Comparison of ENCODE assay signal across 8 cellular contexts in genomic region chr19:12696366-12697335, GRCh38. TPM values are rescaled to one million over a fixed set of nuclear protein-coding genes. Genes with fewer than 3 reads are reported as not detected.
A peak's percentile ranks its signal among the peaks of the same experiment; 100 is the strongest.
DNase-seq lines count a peak whose midpoint lies in the region; ATAC-seq, FAIRE-seq and TF ChIP-seq lines count a peak whose summit lies in the region.

TSS of gene FBXW9 (minus strand) at chr19:12696631. CDS start at chr19:12696581, 50 bp downstream.

- CTCF ChIA-PET in AG04449 (lab: Yijun Ruan, JAX): interaction anchor here (1.0 to 4.1 kb wide), 9 partner anchors 15 to 151 kb away, joined by 3 to 17 read pairs (median 6); no protein-coding TSS in a partner anchor

- POLR2A ChIA-PET in AG04449 (lab: Yijun Ruan, JAX): interaction anchor here (0.6 to 2.2 kb wide), 9 partner anchors 10 to 151 kb away, joined by 3 to 12 read pairs (median 4); partner anchors contain the start of genes DHPS, JUNB and TRIR

- no peaks in the 10 kb centered on the region for H3K9me3 ChIP-seq in kidney (ENCODE audit: control insufficient read depth in 1 of 2, low read length in 2 of 2)

- H3K4me1 ChIP-seq in kidney (ENCODE audit: control insufficient read depth in 1 of 2, insufficient read depth in 1 of 2, low read depth in 1 of 2, low read length in 2 of 2): peaks cover 6 to 12% of the 10 kb centered on the region in 2 donors

- FAIRE-seq in kidney (lab: Jason Lieb, UNC): no peak

- DNase-seq in AG04449 (ENCODE audit: low read depth, low spot score) (peak; percentile 63), NCI-H460 (ENCODE audit: extremely low read depth, low read depth) (peak; percentile 86), cerebellar cortex (ENCODE audit: low spot score) (peak; percentile 98), kidney (peak; percentile 98)
- peak; percentile 97 for DNase-seq in activated CD4-positive, alpha-beta T cell treated with anti-CD3 and anti-CD28 coated beads for 1 hour
- peak; percentile 95 to 99 (median 96) for DNase-seq in stimulated activated CD4-positive, alpha-beta T cell treated with anti-CD3 and anti-CD28 coated beads, Interleukin-12 subunit alpha, Interleukin-12 subunit beta, amount 100 ng/mL, for 48 hours (ENCODE audit: low read depth in 2 of 3, low spot score in 1 of 3)

- peaks cover 2 to 10% of the 10 kb centered on the region in 2 donors for H3K36me3 ChIP-seq in kidney (ENCODE audit: control insufficient read depth in 1 of 2, insufficient read depth in 2 of 2, low read length in 2 of 2)

- intact Hi-C loops in kidney (cut with DNase I): no loop called here

- TF ChIP-seq CTCF in AG04449 (IDR thresholded peaks at IDR 0.05; ENCODE audit: insufficient read depth, low read length, missing control alignments): no peak
- no peak for TF ChIP-seq CTCF in kidney (IDR thresholded peaks at IDR 0.05; ENCODE audit: borderline replicate concordance, extremely low read depth, insufficient read depth)

- ATAC-seq in GM18909 (IDR thresholded peaks at IDR 0.05; ENCODE audit: poor library complexity, unreplicated experiment) (peak; percentile 85), HG03354 (IDR thresholded peaks at IDR 0.05; ENCODE audit: poor library complexity, severe bottlenecking, unreplicated experiment) (peak; percentile 81)

- peak within 1 kb of the TSS; percentile 35 to 72 for H3K9ac ChIP-seq in kidney (ENCODE audit: low read length in 2 of 2)

- H3K4me3 ChIP-seq in AG04449 (ENCODE audit: low read depth, low read length): peak within 1 kb of the TSS; percentile 97
- H3K4me3 ChIP-seq in kidney (ENCODE audit: low read length in 2 of 2): peak within 1 kb of the TSS; percentile 78 to 96

- H3K27ac ChIP-seq in kidney (ENCODE audit: low read depth in 2 of 2, low read length in 2 of 2): peak within 1 kb of the TSS; percentile 65 to 78

RNA-seq across cellular contexts. Expression of gene FBXW9, which starts in this region (rescaled TPM):
- 6.2 and 6.9 TPM in 2 replicates for total RNA-seq in NCI-H460 (2014; rRNA removed; shearing (Covaris generic))
- polyA plus RNA-seq in NCI-H460 (2014; cell fraction: nucleus; rRNA removed): 20.3 and 26.0 TPM in 2 replicates
- 11.4 TPM for total RNA-seq in kidney
- polyA plus RNA-seq in kidney (ENCODE audit: insufficient read depth, low read depth, low replicate concordance): 14.9 TPM

Comparison
In these comparisons a context has a peak if more than half of its experiments do, and no peak if none do; other contexts are left out.
1. Peak in every context shown above with its lines: DNase-seq, ATAC-seq, H3K4me3 ChIP-seq and H3K27ac ChIP-seq.